In the genomic region with DNA sequence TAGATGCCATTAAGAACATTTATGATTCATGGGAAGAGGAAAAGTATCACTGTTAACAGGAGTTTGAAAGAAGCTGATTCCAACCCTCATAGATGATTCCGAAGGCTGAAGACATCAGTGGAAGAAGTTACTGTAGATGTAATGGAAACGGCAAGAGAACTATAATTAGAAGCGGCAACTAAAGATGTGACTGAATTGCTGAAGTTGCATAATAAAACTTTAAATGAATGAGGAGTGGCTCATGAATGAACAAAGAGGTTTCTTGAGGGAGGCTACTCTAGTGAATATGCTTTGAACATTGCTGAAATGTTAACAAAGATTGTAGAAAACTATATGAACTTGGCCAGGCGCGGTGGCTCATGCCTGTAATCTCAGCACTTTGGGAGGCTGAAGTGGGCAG, we compare ENCODE assay signal across 18 cellular contexts.
A peak's percentile ranks its signal among the peaks of the same experiment; 100 is the strongest.
DNase-seq lines count a peak whose midpoint lies in the region; ATAC-seq, FAIRE-seq and TF ChIP-seq lines count a peak whose summit lies in the region.
"Had no signal": no experiment of that assay in that cellular context is flagged by ENCODE, and none has a peak within 500 bp of the region (broad histone marks: within the 10 kb centered on the region; RNA-seq: fewer than 3 reads in every experiment).

No MANE protein-coding gene starts in this region.

- no peaks in the 10 kb centered on the region for H4K20me1 ChIP-seq in IMR-90 (ENCODE audit: insufficient read depth, low read length)

- CTCF ChIA-PET in A549 (lab: Yijun Ruan, JAX), result interaction anchor here (1.3 kb wide), 1 partner anchor 10 kb away, joined by 4 read pairs; no protein-coding TSS in a partner anchor
- CTCF ChIA-PET in IMR-90 (lab: Yijun Ruan, JAX), result interaction anchor here (1.1 kb wide), 1 partner anchor 11 kb away, joined by 5 read pairs; no protein-coding TSS in a partner anchor

- WGBS in A549 (ENCODE audit: missing lambda C conversion rate), result 93% methylated on average over 5 of the region's 5 CpGs
- WGBS in IMR-90 (ENCODE audit: extremely low coverage in 2 of 2, insufficient read length in 1 of 2), 2 experiments, result 100% methylated on average over 2 of the region's 5 CpGs; no CpG with 5 or more reads in 1 of the 2 experiments
- 97 to 98% methylated on average over 5 of the region's 5 CpGs for WGBS in upper lobe of left lung, 2 donors
- no CpG with 5 or more reads among the region's 5 CpGs for WGBS in mesendoderm (ENCODE audit: extremely low coverage, insufficient coverage, low lambda C conversion rate)

- no peak overlapping the region for H3K14ac ChIP-seq in IMR-90 (replicated peaks; ENCODE audit: low read depth, low read length)

- no peak overlapping the region for H3K23ac ChIP-seq in IMR-90 (ENCODE audit: low read depth, low read length)
- H3K23ac ChIP-seq in mesendoderm (ENCODE audit: low read length), result no peak overlapping the region

- H3K27ac Mint-ChIP-seq in endothelial cell (ENCODE audit: unreplicated experiment), result no peak overlapping the region

- H3K4me3 ChIP-seq in A549 (no peak overlapping the region), IMR-90 (ENCODE audit: insufficient read depth, low read depth, low read length) (no peak overlapping the region), upper lobe of left lung (no peak overlapping the region), mesendoderm (ENCODE audit: low read length) (no peak overlapping the region)
- H3K4me3 ChIP-seq: GM23248 had no signal

- no peak overlapping the region for H2AK9ac ChIP-seq in IMR-90 (replicated peaks; ENCODE audit: low read depth, low read length, poor library complexity)

- TF ChIP-seq POLR2A in A549 (IDR thresholded peaks at IDR 0.05; ENCODE audit: low read length) (no peak), IMR-90 (IDR thresholded peaks at IDR 0.05; ENCODE audit: low read depth, low read length) (no peak), upper lobe of left lung (IDR thresholded peaks at IDR 0.05) (no peak)

- H3K79me2 ChIP-seq in mesendoderm (ENCODE audit: control insufficient read depth, insufficient read depth, low read length), result no peaks in the 10 kb centered on the region

- TF ChIP-seq CTCF in A549 (IDR thresholded peaks at IDR 0.05), result no peak
- TF ChIP-seq CTCF in IMR-90 (conservative IDR thresholded peaks at IDR 0.05; ENCODE audit: low read depth, low read length), result no peak
- no peak for TF ChIP-seq CTCF in endothelial cell (IDR thresholded peaks at IDR 0.05; ENCODE audit: unreplicated experiment)
- TF ChIP-seq CTCF in upper lobe of left lung (IDR thresholded peaks at IDR 0.05), result no peak

- H3K36me3 ChIP-seq in IMR-90 (ENCODE audit: control insufficient read depth, insufficient read depth, low read length) (peaks cover 34% of the 10 kb centered on the region), upper lobe of left lung (peaks cover 30 to 93% (median 34%) of the 10 kb centered on the region in 4 donors), mesendoderm (ENCODE audit: control insufficient read depth, insufficient read depth, low read length) (peaks cover 2% of the 10 kb centered on the region)

- no peak overlapping the region for H4K8ac ChIP-seq in IMR-90 (ENCODE audit: low read depth in 2 of 2, low read length in 2 of 2)
- H4K8ac ChIP-seq in mesendoderm (ENCODE audit: low read depth, low read length), result no peak overlapping the region

- H2BK120ac ChIP-seq in IMR-90 (ENCODE audit: low read depth, low read length), result no peak overlapping the region
- no peak overlapping the region for H2BK120ac ChIP-seq in mesendoderm (ENCODE audit: low read depth, low read length)

- no peaks in the 10 kb centered on the region for H3K27me3 ChIP-seq in IMR-90 (ENCODE audit: control insufficient read depth, insufficient read depth, low read length)
- H3K27me3 ChIP-seq in upper lobe of left lung, result no peaks in the 10 kb centered on the region
- no peaks in the 10 kb centered on the region for H3K27me3 ChIP-seq in mesendoderm (ENCODE audit: insufficient read depth, low read length, poor library complexity)

- no peak overlapping the region for H3K4me2 ChIP-seq in A549
- no peak overlapping the region for H3K4me2 ChIP-seq in IMR-90 (ENCODE audit: low read depth, low read length)
- no peak overlapping the region for H3K4me2 ChIP-seq in mesendoderm (ENCODE audit: low read length)

- peak overlapping the region; percentile 70 for H3K4me3 Mint-ChIP-seq in endothelial cell (ENCODE audit: unreplicated experiment)
- H3K4me3 Mint-ChIP-seq: CD4-positive, alpha-beta memory T cell had no signal

- H4K5ac ChIP-seq in IMR-90 (ENCODE audit: low read depth, low read length), result no peak overlapping the region
- H4K5ac ChIP-seq in mesendoderm (ENCODE audit: low read length), result no peak overlapping the region

- H3K9me3 ChIP-seq in A549 (no peaks in the 10 kb centered on the region), IMR-90 (ENCODE audit: control insufficient read depth, insufficient read depth, low read length) (no peaks in the 10 kb centered on the region), upper lobe of left lung (no peaks in the 10 kb centered on the region)
- H3K9me3 ChIP-seq: Caco-2 had no signal

- intact Hi-C loops in IMR-90 (cut with micrococcal nuclease), result no loop called here

- H3K9me1 ChIP-seq in IMR-90 (ENCODE audit: insufficient read depth, low read length), result no peaks in the 10 kb centered on the region

- H4K91ac ChIP-seq in IMR-90 (ENCODE audit: insufficient read depth, low read depth, low read length), result no peak overlapping the region

- BruUV-seq in IMR-90 (replicated peaks; lab: Mats Ljungman, UMichigan), result no TSS peak

- H2AK5ac ChIP-seq in IMR-90 (ENCODE audit: low read depth, low read length) (no peak overlapping the region), mesendoderm (ENCODE audit: low read length) (no peak overlapping the region)

- H3K27ac ChIP-seq in A549, result no peak overlapping the region
- no peak overlapping the region for H3K27ac ChIP-seq in IMR-90 (ENCODE audit: insufficient read depth, low read length)
- no peak overlapping the region for H3K27ac ChIP-seq in upper lobe of left lung
- no peak overlapping the region for H3K27ac ChIP-seq in mesendoderm (ENCODE audit: low read depth, low read length)
- H3K27ac ChIP-seq: GM23248 had no signal

- no peaks in the 10 kb centered on the region for H3K27me3 Mint-ChIP-seq in endothelial cell (ENCODE audit: unreplicated experiment)
- H3K27me3 Mint-ChIP-seq: CD4-positive, alpha-beta memory T cell had no signal

- H3K9ac ChIP-seq in IMR-90 (ENCODE audit: low read depth, low read length), result no peak overlapping the region
- H3K9ac ChIP-seq in mesendoderm (ENCODE audit: low read length), result no peak overlapping the region
- H3K9ac ChIP-seq: GM23248 had no signal

- no peaks in the 10 kb centered on the region for H3K4me1 Mint-ChIP-seq in endothelial cell (ENCODE audit: unreplicated experiment)

- H2AFZ ChIP-seq in IMR-90 (replicated peaks; ENCODE audit: low read length, poor library complexity), result no peak overlapping the region
- H2AFZ ChIP-seq: GM23248 had no signal

- no peak for TF ChIP-seq EP300 in A549 (IDR thresholded peaks at IDR 0.05)
- no peak for TF ChIP-seq EP300 in upper lobe of left lung (IDR thresholded peaks at IDR 0.05)

- H3K9me3 Mint-ChIP-seq in endothelial cell (ENCODE audit: unreplicated experiment), result no peaks in the 10 kb centered on the region
- H3K9me3 Mint-ChIP-seq: CD4-positive, alpha-beta memory T cell had no signal

- no peak for FAIRE-seq in A549 (lab: Jason Lieb, UNC)
- FAIRE-seq: G401.6, GM12892, H1 had no signal

- dilution Hi-C loops in IMR-90 (cut with HindIII; ENCODE audit: low sequenced_read_pairs, unreplicated experiment), result no loop called here

- TF ChIP-seq RAD21 in A549 (conservative IDR thresholded peaks at IDR 0.05 in 1 of 2, IDR thresholded peaks at IDR 0.05 in 1 of 2) (no peak), IMR-90 (IDR thresholded peaks at IDR 0.05; ENCODE audit: low read length) (no peak)

- H3K18ac ChIP-seq in IMR-90 (ENCODE audit: low read depth, low read length) (no peak overlapping the region), mesendoderm (ENCODE audit: low read length) (no peak overlapping the region)

- H3K4me1 ChIP-seq in A549, result no peaks in the 10 kb centered on the region
- no peaks in the 10 kb centered on the region for H3K4me1 ChIP-seq in IMR-90 (ENCODE audit: control insufficient read depth, insufficient read depth, low read length)
- H3K4me1 ChIP-seq in upper lobe of left lung, result no peaks in the 10 kb centered on the region
- no peaks in the 10 kb centered on the region for H3K4me1 ChIP-seq in mesendoderm (ENCODE audit: control insufficient read depth, low read depth, low read length)
- H3K4me1 ChIP-seq: Caco-2 had no signal

- H2BK15ac ChIP-seq in IMR-90 (ENCODE audit: low read depth, low read length), result no peak overlapping the region
- no peak overlapping the region for H2BK15ac ChIP-seq in mesendoderm (replicated peaks; ENCODE audit: low read depth)

- DNase-seq in A549 (ENCODE audit: low read depth in 1 of 2, low spot score in 1 of 2) (no peak), IMR-90 (no peak), endothelial cell (ENCODE audit: low spot score) (no peak), upper lobe of left lung (no peak), mesendoderm (no peak)
- DNase-seq: 8988T; C1 segment of cervical spinal cord; Caco-2; CD4-positive, alpha-beta memory T cell; DMS153; DND-41; GM23248; H7; HCEC 1CT had no signal

- H3K79me1 ChIP-seq in IMR-90 (ENCODE audit: low read depth in 1 of 2, low read length in 2 of 2) (peaks cover 0 to 2% of the 10 kb centered on the region in 2 experiments; a peak in 1 of 4 replicates), mesendoderm (ENCODE audit: low read length) (no peaks in the 10 kb centered on the region)

- peaks cover 60% of the 10 kb centered on the region for H3K36me3 Mint-ChIP-seq in endothelial cell (ENCODE audit: low read depth, unreplicated experiment)

- POLR2A ChIA-PET in A549 (lab: Yijun Ruan, JAX) (no interaction called here), IMR-90 (lab: Charles Lee; ENCODE audit: unreplicated experiment) (no interaction called here)

- H2BK20ac ChIP-seq in IMR-90 (ENCODE audit: low read depth, low read length), result no peak overlapping the region

- no peak for ATAC-seq in A549
- ATAC-seq in IMR-90 (ENCODE audit: low read depth), result no peak
- no peak for ATAC-seq in upper lobe of left lung (ENCODE audit: low FRiP score in 2 of 2)
- no peak for ATAC-seq in GM21723 (IDR thresholded peaks at IDR 0.05; ENCODE audit: unreplicated experiment)

- H3K56ac ChIP-seq in IMR-90 (ENCODE audit: extremely low read depth, insufficient read depth, low read length), result no peak overlapping the region
- H3K56ac ChIP-seq in mesendoderm (ENCODE audit: low read length), result no peak overlapping the region

- in situ Hi-C loops in IMR-90 (cut with MboI; ENCODE audit: low sequenced_read_pairs), result no loop called here

- H3K4ac ChIP-seq in IMR-90 (ENCODE audit: low read depth, low read length), result no peak overlapping the region
- H3K4ac ChIP-seq in mesendoderm (ENCODE audit: low read depth, low read length), result no peak overlapping the region

- H2BK5ac ChIP-seq in IMR-90 (ENCODE audit: low read depth, low read length, poor library complexity, severe bottlenecking) (no peak overlapping the region), mesendoderm (ENCODE audit: low read length) (no peak overlapping the region)

TF ChIP-seq in A549, 52 proteins besides CTCF, POLR2A, EP300 and RAD21:
- TF ChIP-seq ZSCAN20 (CRISPR knock-in tag; IDR thresholded peaks at IDR 0.05) (no peak), MAFK (IDR thresholded peaks at IDR 0.05; ENCODE audit: partially characterized antibody) (peak; percentile 55)

TF ChIP-seq in IMR-90, 13 proteins besides CTCF, POLR2A, EP300 and RAD21:
- no peak for TF ChIP-seq RCOR1 (IDR thresholded peaks at IDR 0.05; ENCODE audit: insufficient replicate concordance, low read length)
- peak; percentile 48 for TF ChIP-seq MAFK (IDR thresholded peaks at IDR 0.05; ENCODE audit: low read depth, low read length)
